ENCODE assay signal across 10 cellular contexts in the genomic region with DNA sequence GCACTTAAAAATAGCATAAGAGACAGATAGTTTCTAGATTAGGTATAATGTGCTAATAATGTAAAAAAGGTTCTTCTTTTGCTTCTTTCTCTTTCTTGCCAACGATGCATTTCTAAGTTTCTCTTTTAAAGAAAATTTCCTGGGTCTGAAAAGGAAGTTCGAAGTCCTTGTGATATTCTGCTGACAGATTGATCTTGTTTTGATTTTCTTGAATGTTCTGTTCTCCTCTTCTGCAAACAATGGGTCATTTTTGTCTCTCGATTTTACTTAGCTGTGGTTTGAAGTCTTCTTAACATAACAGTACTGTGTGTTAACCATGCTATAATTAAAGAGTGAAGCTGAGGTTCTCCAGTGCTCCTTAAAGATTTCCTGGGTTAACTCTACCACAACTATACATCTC.
DNase-seq lines count a peak whose midpoint lies in the region; ATAC-seq and TF ChIP-seq lines count a peak whose summit lies in the region.
"Had no signal": no experiment of that assay in that cellular context is flagged by ENCODE, and none has a peak within 500 bp of the region (broad histone marks: within the 10 kb centered on the region; RNA-seq: fewer than 3 reads in every experiment).

No MANE protein-coding gene starts in this region.

- H3K4me3 ChIP-seq in dorsolateral prefrontal cortex = no peak overlapping the region
- H3K4me3 ChIP-seq: MG63 had no signal

- DNase-seq in dorsolateral prefrontal cortex (no peak), amniotic stem cell (lab: John Stamatoyannopoulos, UW) (no peak), kidney glomerular epithelial cell (lab: John Stamatoyannopoulos, UW) (no peak), SHP77 (lab: John Stamatoyannopoulos, UW) (no peak), NCI-H524 treated with DMSO at 0.1 percent for 48 hours (lab: John Stamatoyannopoulos, UW) (no peak)
- DNase-seq: MG63, WERI-Rb-1 had no signal

- H3K27me3 ChIP-seq in dorsolateral prefrontal cortex = no peaks in the 10 kb centered on the region
- H3K27me3 ChIP-seq: MG63 had no signal

- peak; percentile 70 for ATAC-seq in GM18498 (IDR thresholded peaks at IDR 0.05; ENCODE audit: unreplicated experiment)
- peak; percentile 64 for ATAC-seq in GM21423 (IDR thresholded peaks at IDR 0.05; ENCODE audit: unreplicated experiment)
- peak; percentile 71 for ATAC-seq in HG03378 (IDR thresholded peaks at IDR 0.05; ENCODE audit: unreplicated experiment)

- intact Hi-C loops in dorsolateral prefrontal cortex (cut with DNase I) = no loop called here

- TF ChIP-seq CTCF in dorsolateral prefrontal cortex (IDR thresholded peaks at IDR 0.05 in 54 of 56, conservative IDR thresholded peaks at IDR 0.05 in 2 of 56; ENCODE audit: low read depth in 1 of 56, partially characterized antibody in 56 of 56) = no peak

- peak overlapping the region in 50 of 59 donors; percentile 2 to 76 (median 56) for H3K27ac ChIP-seq in dorsolateral prefrontal cortex
- H3K27ac ChIP-seq: WERI-Rb-1 had no signal
